18 cellular contexts compared by ENCODE assay signal in the genomic region with DNA sequence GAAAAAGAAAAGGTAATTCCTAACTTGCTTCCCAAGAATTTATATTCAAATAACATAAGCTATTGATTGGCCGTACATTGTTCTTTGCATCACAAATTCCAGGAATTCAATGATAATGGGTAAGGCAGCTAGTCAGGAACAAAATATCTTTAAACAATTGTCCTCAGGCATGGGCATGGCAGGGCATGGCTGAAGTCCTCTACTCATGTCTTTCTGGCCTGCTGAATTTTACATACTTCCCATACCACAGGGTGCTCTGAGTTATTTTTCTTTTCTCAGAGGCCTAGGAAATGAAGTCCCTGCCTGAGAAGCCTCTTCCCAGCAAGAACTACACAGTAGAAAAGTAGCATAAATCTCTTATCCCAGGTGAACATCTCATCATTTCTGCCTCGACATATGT.
"Had no signal": no experiment of that assay in that cellular context is flagged by ENCODE, and none has a peak within 500 bp of the region (broad histone marks: within the 10 kb centered on the region; RNA-seq: fewer than 3 reads in every experiment).

No MANE protein-coding gene starts in this region.

- H3K27ac Mint-ChIP-seq: nephron; stimulated activated naive CD8-positive, alpha-beta T cell treated with anti-CD3 and anti-CD28 coated beads, Interleukin-15, amount 100 ng/mL, for 72 hours; T-cell had no signal

- DNase-seq: activated CD4-positive, CD25-positive, alpha-beta regulatory T cell treated with anti-CD3 and anti-CD28 coated beads, Interleukin-2, amount 50 U/mL, for 72 hours; activated naive CD4-positive, alpha-beta T cell treated with Interleukin-2 at 50 U/mL for 16 hours; activated T-cell treated with anti-CD3 and anti-CD28 coated beads for 4 hours; esophagus squamous epithelium; foreskin fibroblast; glutamatergic neuron; kidney glomerular epithelial cell; left ventricle myocardium superior; mesendoderm; nucleus accumbens; psoas muscle; spleen; stimulated activated naive CD8-positive, alpha-beta T cell treated with anti-CD3 and anti-CD28 coated beads, Interleukin-15, amount 100 ng/mL, for 72 hours; T-cell; testis had no signal

- H3K4me3 Mint-ChIP-seq: nephron; stimulated activated naive CD8-positive, alpha-beta T cell treated with anti-CD3 and anti-CD28 coated beads, Interleukin-15, amount 100 ng/mL, for 72 hours; T-cell had no signal

- ATAC-seq: left ventricle myocardium superior; psoas muscle; sciatic nerve; stimulated activated naive CD8-positive, alpha-beta T cell treated with anti-CD3 and anti-CD28 coated beads, Interleukin-15, amount 100 ng/mL, for 72 hours; T-cell had no signal

- H3K4me1 Mint-ChIP-seq: nephron had no signal

- H3K4me1 ChIP-seq: ascending aorta, testis had no signal

- H3K27me3 ChIP-seq: ascending aorta, esophagus squamous epithelium, spleen, testis had no signal

- H3K27ac ChIP-seq: ascending aorta, esophagus squamous epithelium, psoas muscle, spleen, testis had no signal

- H3K9me3 ChIP-seq: psoas muscle, testis had no signal

- H3K36me3 Mint-ChIP-seq: T-cell had no signal

- H3K4me3 ChIP-seq: ascending aorta, esophagus squamous epithelium, psoas muscle, spleen, testis had no signal

- H3K27me3 Mint-ChIP-seq: stimulated activated naive CD8-positive, alpha-beta T cell treated with anti-CD3 and anti-CD28 coated beads, Interleukin-15, amount 100 ng/mL, for 72 hours had no signal

- H3K36me3 ChIP-seq: ascending aorta, esophagus squamous epithelium, spleen had no signal
